Comparison of ENCODE assay signal across 14 cellular contexts in genomic region chr19:11534538-11534937, GRCh38. TPM values are rescaled to one million over a fixed set of nuclear protein-coding genes. Genes with fewer than 3 reads are reported as not detected.
DNase-seq lines count a peak whose midpoint lies in the region; ATAC-seq, FAIRE-seq and TF ChIP-seq lines count a peak whose summit lies in the region.
"Had no signal": no experiment of that assay in that cellular context is flagged by ENCODE, and none has a peak within 500 bp of the region (broad histone marks: within the 10 kb centered on the region; RNA-seq: fewer than 3 reads in every experiment).

No MANE protein-coding gene starts in this region.

- no peak overlapping the region for H3K27ac Mint-ChIP-seq in MCF 10A (ENCODE audit: low read depth, unreplicated experiment)
- H3K27ac Mint-ChIP-seq in activated T-helper 1 cell treated with anti-CD3 and anti-CD28 coated beads, Interleukin-12 subunit alpha, Interleukin-12 subunit beta, Interleukin-2, Interleukin-4 antibody, amounts not matched to agents 30 ng/mL and 10 ng/mL and 1 ng/mL, durations not matched to agents 14 hours and 24 hours and 36 hours, result peak overlapping the region; percentile 56
- H3K27ac Mint-ChIP-seq in naive thymus-derived CD8-positive, alpha-beta T cell, result peak overlapping the region in 7 of 10 donors; percentile 1 to 94 (median 55)
- H3K27ac Mint-ChIP-seq: activated naive CD8-positive, alpha-beta T cell treated with anti-CD3 and anti-CD28 coated beads, Interleukin-2, amount 10 ng/mL, durations not matched to agents 7 days and 5 days had no signal

- H3K27me3 ChIP-seq in breast epithelium (peaks cover 0 to 7% of the 10 kb centered on the region in 2 donors), gastrocnemius medialis (peaks cover 0 to 4% (median 4%) of the 10 kb centered on the region in 3 donors)

- DNase-seq in MCF 10A (ENCODE audit: unreplicated experiment), result no peak
- DNase-seq in breast epithelium (ENCODE audit: low spot score in 2 of 2), result no peak
- DNase-seq in activated T-helper 1 cell treated with anti-CD3 and anti-CD28 coated beads, Interleukin-12 subunit alpha, Interleukin-12 subunit beta, Interleukin-2, Interleukin-4 antibody, amounts not matched to agents 30 ng/mL and 10 ng/mL and 1 ng/mL, durations not matched to agents 14 hours and 24 hours and 36 hours (ENCODE audit: low spot score), result no peak
- DNase-seq in naive thymus-derived CD8-positive, alpha-beta T cell, result no peak
- no peak for DNase-seq in gastrocnemius medialis
- DNase-seq in HTR-8/SVneo (ENCODE audit: insufficient read length, low spot score), result no peak
- DNase-seq in NCI-H2171 treated with DMSO at 0.1 percent for 48 hours (lab: John Stamatoyannopoulos, UW), result no peak
- no peak for DNase-seq in NCI-H1694 treated with DMSO at 0.1 percent for 48 hours (lab: John Stamatoyannopoulos, UW)
- DNase-seq: activated naive CD8-positive, alpha-beta T cell treated with anti-CD3 and anti-CD28 coated beads, Interleukin-2, amount 10 ng/mL, durations not matched to agents 7 days and 5 days; hypothalamus; NCI-H510A treated with DMSO at 0.1 percent for 48 hours had no signal

- H3K4me3 ChIP-seq in breast epithelium, result no peak overlapping the region
- H3K4me3 ChIP-seq in gastrocnemius medialis, result no peak overlapping the region
- H3K4me3 ChIP-seq: tibial nerve had no signal

- TF ChIP-seq CTCF in MCF 10A (IDR thresholded peaks at IDR 0.05; ENCODE audit: unreplicated experiment) (no peak), breast epithelium (IDR thresholded peaks at IDR 0.05) (no peak), gastrocnemius medialis (IDR thresholded peaks at IDR 0.05 in 4 of 5, conservative IDR thresholded peaks at IDR 0.05 in 1 of 5) (no peak)

- FAIRE-seq in HTR-8/SVneo (lab: Jason Lieb, UNC), result no peak
- FAIRE-seq: TTC549 had no signal

- no peaks in the 10 kb centered on the region for H3K36me3 Mint-ChIP-seq in MCF 10A (ENCODE audit: insufficient read depth, unreplicated experiment)
- H3K36me3 Mint-ChIP-seq in activated T-helper 1 cell treated with anti-CD3 and anti-CD28 coated beads, Interleukin-12 subunit alpha, Interleukin-12 subunit beta, Interleukin-2, Interleukin-4 antibody, amounts not matched to agents 30 ng/mL and 10 ng/mL and 1 ng/mL, durations not matched to agents 14 hours and 24 hours and 36 hours (ENCODE audit: low read depth), result no peaks in the 10 kb centered on the region
- H3K36me3 Mint-ChIP-seq in naive thymus-derived CD8-positive, alpha-beta T cell, result no peaks in the 10 kb centered on the region
- H3K36me3 Mint-ChIP-seq: activated naive CD8-positive, alpha-beta T cell treated with anti-CD3 and anti-CD28 coated beads, Interleukin-2, amount 10 ng/mL, durations not matched to agents 7 days and 5 days had no signal

- no peak for TF ChIP-seq POLR2A in breast epithelium (IDR thresholded peaks at IDR 0.05)
- no peak for TF ChIP-seq POLR2A in gastrocnemius medialis (IDR thresholded peaks at IDR 0.05)

- CTCF ChIA-PET in MCF 10A (lab: Yijun Ruan, JAX), result no interaction called here

- H3K27me3 Mint-ChIP-seq in MCF 10A (ENCODE audit: insufficient read depth, unreplicated experiment), result no peaks in the 10 kb centered on the region
- H3K27me3 Mint-ChIP-seq in activated T-helper 1 cell treated with anti-CD3 and anti-CD28 coated beads, Interleukin-12 subunit alpha, Interleukin-12 subunit beta, Interleukin-2, Interleukin-4 antibody, amounts not matched to agents 30 ng/mL and 10 ng/mL and 1 ng/mL, durations not matched to agents 14 hours and 24 hours and 36 hours (ENCODE audit: insufficient read depth), result peaks cover 12% of the 10 kb centered on the region
- H3K27me3 Mint-ChIP-seq in naive thymus-derived CD8-positive, alpha-beta T cell, result peaks cover 0 to 14% (median 9%) of the 10 kb centered on the region in 5 donors

- intact Hi-C loops in MCF 10A (cut with micrococcal nuclease), result loop anchor here (10.0 kb wide), 1 partner anchor 50 kb away; no protein-coding TSS in a partner anchor
- intact Hi-C loops in breast epithelium (cut with DNase I; ENCODE audit: low total_unique reads), result no loop called here
- intact Hi-C loops in activated T-helper 1 cell treated with anti-CD3 and anti-CD28 coated beads, Interleukin-12 subunit alpha, Interleukin-12 subunit beta, Interleukin-2, Interleukin-4 antibody, amounts not matched to agents 30 ng/mL and 10 ng/mL and 1 ng/mL, durations not matched to agents 14 hours and 24 hours and 36 hours (cut with micrococcal nuclease), result no loop called here
- intact Hi-C loops in gastrocnemius medialis (cut with DNase I; ENCODE audit: low total_unique reads), result no loop called here

- H3K4me3 Mint-ChIP-seq in MCF 10A (ENCODE audit: unreplicated experiment), result peak overlapping the region; percentile 1
- no peak overlapping the region for H3K4me3 Mint-ChIP-seq in activated T-helper 1 cell treated with anti-CD3 and anti-CD28 coated beads, Interleukin-12 subunit alpha, Interleukin-12 subunit beta, Interleukin-2, Interleukin-4 antibody, amounts not matched to agents 30 ng/mL and 10 ng/mL and 1 ng/mL, durations not matched to agents 14 hours and 24 hours and 36 hours
- peak overlapping the region in 4 of 10 donors; percentile 0 to 58 (median 30) for H3K4me3 Mint-ChIP-seq in naive thymus-derived CD8-positive, alpha-beta T cell
- H3K4me3 Mint-ChIP-seq: activated naive CD8-positive, alpha-beta T cell treated with anti-CD3 and anti-CD28 coated beads, Interleukin-2, amount 10 ng/mL, durations not matched to agents 7 days and 5 days had no signal

- in situ Hi-C loops in gastrocnemius medialis (cut with MboI; ENCODE audit: low sequenced_read_pairs in 4 of 4), result no loop called here

- H3K9me3 Mint-ChIP-seq in MCF 10A (ENCODE audit: unreplicated experiment), result no peaks in the 10 kb centered on the region
- no peaks in the 10 kb centered on the region for H3K9me3 Mint-ChIP-seq in activated T-helper 1 cell treated with anti-CD3 and anti-CD28 coated beads, Interleukin-12 subunit alpha, Interleukin-12 subunit beta, Interleukin-2, Interleukin-4 antibody, amounts not matched to agents 30 ng/mL and 10 ng/mL and 1 ng/mL, durations not matched to agents 14 hours and 24 hours and 36 hours
- H3K9me3 Mint-ChIP-seq in naive thymus-derived CD8-positive, alpha-beta T cell, result no peaks in the 10 kb centered on the region
- H3K9me3 Mint-ChIP-seq: activated naive CD8-positive, alpha-beta T cell treated with anti-CD3 and anti-CD28 coated beads, Interleukin-2, amount 10 ng/mL, durations not matched to agents 7 days and 5 days had no signal

- H3K4me1 ChIP-seq in breast epithelium, result no peaks in the 10 kb centered on the region
- peaks cover 0 to 3% of the 10 kb centered on the region in 2 donors for H3K4me1 ChIP-seq in gastrocnemius medialis

- H3K27ac ChIP-seq in breast epithelium, result peak overlapping the region in 1 of 2 donors; percentile 68
- H3K27ac ChIP-seq in gastrocnemius medialis, result peak overlapping the region in 2 of 4 donors; percentile 81 to 84

- POLR2A ChIA-PET in MCF 10A (lab: Yijun Ruan, JAX), result no interaction called here
- POLR2A ChIA-PET in naive thymus-derived CD8-positive, alpha-beta T cell (lab: Charles Lee), result interaction anchor here (0.6 to 1.2 kb wide), 2 partner anchors 29 to 450 kb away, joined by 3 read pairs; partner anchors contain the start of gene ZNF653

- H3K9me3 ChIP-seq in breast epithelium (no peaks in the 10 kb centered on the region), gastrocnemius medialis (no peaks in the 10 kb centered on the region)
- H3K9me3 ChIP-seq: tibial nerve had no signal

- no peak for ATAC-seq in naive thymus-derived CD8-positive, alpha-beta T cell
- ATAC-seq in gastrocnemius medialis, result no peak
- ATAC-seq: left lobe of liver had no signal

- H3K36me3 ChIP-seq in breast epithelium, result no peaks in the 10 kb centered on the region
- no peaks in the 10 kb centered on the region for H3K36me3 ChIP-seq in gastrocnemius medialis
- H3K36me3 ChIP-seq: tibial nerve had no signal

- BruUV-seq in MCF 10A (replicated peaks; lab: Mats Ljungman, UMichigan), result no TSS peak

- H3K4me1 Mint-ChIP-seq in MCF 10A (ENCODE audit: insufficient read depth, unreplicated experiment), result peaks cover 11% of the 10 kb centered on the region
- peaks cover 15% of the 10 kb centered on the region for H3K4me1 Mint-ChIP-seq in activated T-helper 1 cell treated with anti-CD3 and anti-CD28 coated beads, Interleukin-12 subunit alpha, Interleukin-12 subunit beta, Interleukin-2, Interleukin-4 antibody, amounts not matched to agents 30 ng/mL and 10 ng/mL and 1 ng/mL, durations not matched to agents 14 hours and 24 hours and 36 hours (ENCODE audit: low read depth)
- peaks cover 5 to 26% (median 17%) of the 10 kb centered on the region in 4 donors for H3K4me1 Mint-ChIP-seq in naive thymus-derived CD8-positive, alpha-beta T cell

RNA-seq across cellular contexts. Expression of gene CNN1, which starts 4.1 kb away (rescaled TPM):
- not detected in 2 replicates for total RNA-seq in MCF 10A (2022)
- 100 to 1,000 TPM in 1 of 3 donors, 10 to 100 TPM in 1, 1 to 10 TPM in 1; 2.2 to 106 (median 74.3) TPM for total RNA-seq in breast epithelium
- total RNA-seq in activated T-helper 1 cell treated with anti-CD3 and anti-CD28 coated beads, Interleukin-12 subunit alpha, Interleukin-12 subunit beta, Interleukin-2, Interleukin-4 antibody, amounts not matched to agents 30 ng/mL and 10 ng/mL and 1 ng/mL, durations not matched to agents 14 hours and 24 hours and 36 hours, result not detected in 2 replicates
- not detected for total RNA-seq in naive thymus-derived CD8-positive, alpha-beta T cell
- polyA plus RNA-seq in naive thymus-derived CD8-positive, alpha-beta T cell, result not detected
- total RNA-seq in gastrocnemius medialis, result 1 to 10 TPM in 3 of 4 donors, under 1 TPM in 1; 0.92 to 6.7 (median 3.9) TPM
- total RNA-seq: activated naive CD8-positive, alpha-beta T cell treated with anti-CD3 and anti-CD28 coated beads, Interleukin-2, amount 10 ng/mL, durations not matched to agents 7 days and 5 days had no signal

RNA-seq across cellular contexts. Expression of gene ECSIT, which starts 5.6 kb away (rescaled TPM):
- total RNA-seq in MCF 10A (2022), result 19.2 and 26.8 TPM in 2 replicates
- 10 to 100 TPM; 37.0 to 56.0 (median 53.6) TPM for total RNA-seq in breast epithelium
- total RNA-seq in activated T-helper 1 cell treated with anti-CD3 and anti-CD28 coated beads, Interleukin-12 subunit alpha, Interleukin-12 subunit beta, Interleukin-2, Interleukin-4 antibody, amounts not matched to agents 30 ng/mL and 10 ng/mL and 1 ng/mL, durations not matched to agents 14 hours and 24 hours and 36 hours, result 37.3 and 38.8 TPM in 2 replicates
- total RNA-seq in naive thymus-derived CD8-positive, alpha-beta T cell, result 10 to 100 TPM; 47.1 to 50.8 TPM
- polyA plus RNA-seq in naive thymus-derived CD8-positive, alpha-beta T cell, result 10 to 100 TPM; 34.3 to 40.1 (median 35.4) TPM
- 100 to 1,000 TPM in 3 of 4 donors, 10 to 100 TPM in 1; 82.9 to 199 (median 129) TPM for total RNA-seq in gastrocnemius medialis

RNA-seq across cellular contexts. Expression of gene ELOF1, which starts 24.5 kb away (rescaled TPM):
- total RNA-seq in MCF 10A (2022), result 72.1 and 78.7 TPM in 2 replicates
- 10 to 100 TPM; 31.7 to 38.0 (median 37.3) TPM for total RNA-seq in breast epithelium
- 76.7 and 77.6 TPM in 2 replicates for total RNA-seq in activated T-helper 1 cell treated with anti-CD3 and anti-CD28 coated beads, Interleukin-12 subunit alpha, Interleukin-12 subunit beta, Interleukin-2, Interleukin-4 antibody, amounts not matched to agents 30 ng/mL and 10 ng/mL and 1 ng/mL, durations not matched to agents 14 hours and 24 hours and 36 hours
- total RNA-seq in naive thymus-derived CD8-positive, alpha-beta T cell, result 10 to 100 TPM; 41.0 to 42.8 TPM
- polyA plus RNA-seq in naive thymus-derived CD8-positive, alpha-beta T cell, result 10 to 100 TPM; 71.4 to 91.0 (median 90.6) TPM
- total RNA-seq in gastrocnemius medialis, result 10 to 100 TPM; 21.5 to 37.5 (median 27.2) TPM

RNA-seq across cellular contexts. Expression of gene ZNF653, which starts 28.9 kb away (rescaled TPM):
- total RNA-seq in MCF 10A (2022), result 7.7 and 8.7 TPM in 2 replicates
- 10 to 100 TPM in 2 of 3 donors, 1 to 10 TPM in 1; 3.4 to 14.0 (median 10.8) TPM for total RNA-seq in breast epithelium
- total RNA-seq in activated T-helper 1 cell treated with anti-CD3 and anti-CD28 coated beads, Interleukin-12 subunit alpha, Interleukin-12 subunit beta, Interleukin-2, Interleukin-4 antibody, amounts not matched to agents 30 ng/mL and 10 ng/mL and 1 ng/mL, durations not matched to agents 14 hours and 24 hours and 36 hours, result 19.9 and 23.1 TPM in 2 replicates
- 10 to 100 TPM; 15.3 to 18.1 TPM for total RNA-seq in naive thymus-derived CD8-positive, alpha-beta T cell
- 1 to 10 TPM; 1.4 to 2.9 (median 1.7) TPM for polyA plus RNA-seq in naive thymus-derived CD8-positive, alpha-beta T cell
- total RNA-seq in gastrocnemius medialis, result 10 to 100 TPM in 2 of 4 donors, 1 to 10 TPM in 2; 5.6 to 25.8 (median 10.1) TPM

RNA-seq across cellular contexts. Expression of gene ACP5, which starts 42.9 kb away (rescaled TPM):
- not detected in 2 replicates for total RNA-seq in MCF 10A (2022)
- total RNA-seq in breast epithelium, result 100 to 1,000 TPM in 1 of 3 donors, 10 to 100 TPM in 2; 33.4 to 101 (median 92.8) TPM
- total RNA-seq in activated T-helper 1 cell treated with anti-CD3 and anti-CD28 coated beads, Interleukin-12 subunit alpha, Interleukin-12 subunit beta, Interleukin-2, Interleukin-4 antibody, amounts not matched to agents 30 ng/mL and 10 ng/mL and 1 ng/mL, durations not matched to agents 14 hours and 24 hours and 36 hours, result 12.0 and 13.4 TPM in 2 replicates
- total RNA-seq in naive thymus-derived CD8-positive, alpha-beta T cell, result 10 to 100 TPM; 13.8 to 14.8 TPM
- polyA plus RNA-seq in naive thymus-derived CD8-positive, alpha-beta T cell, result 10 to 100 TPM in 2 of 3 donors, 1 to 10 TPM in 1; 8.4 to 14.2 (median 12.0) TPM
- total RNA-seq in gastrocnemius medialis, result 1 to 10 TPM; 1.3 to 5.9 (median 2.6) TPM
